22 cellular contexts compared by ENCODE assay signal in the genomic region with DNA sequence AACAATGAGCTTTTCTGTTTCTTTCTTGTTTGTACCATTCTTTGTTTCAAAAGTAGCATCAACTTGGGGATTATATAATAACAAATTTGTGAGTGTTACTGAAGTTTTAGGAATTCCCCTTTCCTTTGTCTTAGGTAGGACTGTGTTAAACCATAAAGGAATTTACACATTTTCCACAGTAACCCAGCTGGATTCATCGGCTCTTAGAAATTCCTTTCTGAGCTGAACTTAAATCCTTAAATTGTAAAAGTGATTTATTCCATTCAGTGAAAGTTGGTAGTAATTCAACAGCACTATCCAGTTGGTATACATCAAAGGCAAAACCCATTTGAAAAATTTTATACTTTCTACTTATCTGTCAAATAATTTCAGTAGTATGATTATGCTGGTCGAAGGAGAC.
"Had no signal": no experiment of that assay in that cellular context is flagged by ENCODE, and none has a peak within 500 bp of the region (broad histone marks: within the 10 kb centered on the region; RNA-seq: fewer than 3 reads in every experiment).

No MANE protein-coding gene starts in this region.

- H3K4me3 ChIP-seq: adrenal gland, ascending aorta, breast epithelium, colonic mucosa, dorsolateral prefrontal cortex, heart right ventricle, mucosa of descending colon, spleen, upper lobe of right lung had no signal

- H3K4me3 Mint-ChIP-seq: activated T-cell treated with anti-CD3 and anti-CD28 coated beads, Interleukin-2, amount 50 U/mL, for 24 hours; activated T-helper 17 cell treated with anti-CD3 and anti-CD28 coated beads, Interleukin-2, amount 50 U/mL, for 72 hours; T-cell; T-helper 2 cell treated with Interferon-gamma antibody and Interleukin-4, amounts not matched to agents 5 μg/mL and 100 μg/mL, for 36 hours had no signal

- H3K27ac Mint-ChIP-seq: activated naive CD4-positive, alpha-beta T cell treated with anti-CD3 and anti-CD28 coated beads, Interleukin-2, amount 50 U/mL, for 72 hours; activated T-cell treated with anti-CD3 and anti-CD28 coated beads, Interleukin-2, amount 50 U/mL, for 24 hours; activated T-helper 17 cell treated with anti-CD3 and anti-CD28 coated beads, Interleukin-2, amount 50 U/mL, for 72 hours; T-cell; T-helper 2 cell treated with Interferon-gamma antibody and Interleukin-4, amounts not matched to agents 5 μg/mL and 100 μg/mL, for 36 hours had no signal

- H3K27me3 ChIP-seq: adrenal gland, ascending aorta, breast epithelium, colonic mucosa, dorsolateral prefrontal cortex, heart right ventricle, spleen, upper lobe of right lung had no signal

- H3K36me3 ChIP-seq: breast epithelium, colonic mucosa had no signal

- H3K9me3 ChIP-seq: adrenal gland, ascending aorta, breast epithelium, colonic mucosa, heart right ventricle, mucosa of descending colon, spleen, upper lobe of right lung had no signal

- H3K9me3 Mint-ChIP-seq: activated naive CD4-positive, alpha-beta T cell treated with anti-CD3 and anti-CD28 coated beads, Interleukin-2, amount 50 U/mL, for 72 hours; activated T-cell treated with anti-CD3 and anti-CD28 coated beads, Interleukin-2, amount 50 U/mL, for 24 hours; activated T-helper 17 cell treated with anti-CD3 and anti-CD28 coated beads, Interleukin-2, amount 50 U/mL, for 72 hours; T-cell; T-helper 2 cell treated with Interferon-gamma antibody and Interleukin-4, amounts not matched to agents 5 μg/mL and 100 μg/mL, for 36 hours had no signal

- DNase-seq: activated CD8-positive, alpha-beta memory T cell treated with anti-CD3 and anti-CD28 coated beads for 24 hours; activated CD8-positive, alpha-beta memory T cell treated with anti-CD3 and anti-CD28 coated beads, Interleukin-2, amount 50 U/mL, for 4 hours; activated T-cell treated with anti-CD3 and anti-CD28 coated beads, Interleukin-2, amount 50 U/mL, for 24 hours; adrenal gland; colonic mucosa; dorsolateral prefrontal cortex; heart right ventricle; kidney glomerular epithelial cell; left ventricle myocardium superior; mucosa of descending colon; occipital lobe; spleen; stimulated activated CD4-positive, alpha-beta T cell treated with anti-CD3 and anti-CD28 coated beads, Interleukin-4, amount 100 ng/mL, for 24 hours; stimulated activated naive CD4-positive, alpha-beta T cell treated with Interleukin-2 at 50 U/mL for 16 hours; T-cell; upper lobe of right lung had no signal

- H3K27me3 Mint-ChIP-seq: activated T-cell treated with anti-CD3 and anti-CD28 coated beads, Interleukin-2, amount 50 U/mL, for 24 hours; activated T-helper 17 cell treated with anti-CD3 and anti-CD28 coated beads, Interleukin-2, amount 50 U/mL, for 72 hours; T-cell had no signal

- H3K27ac ChIP-seq: adrenal gland, ascending aorta, breast epithelium, colonic mucosa, epithelial cell of prostate, heart right ventricle, spleen, upper lobe of right lung had no signal

- H3K4me1 ChIP-seq: adrenal gland, ascending aorta, breast epithelium, colonic mucosa, upper lobe of right lung had no signal
